Comparison of ENCODE assay signal across 1 cellular context in the genomic region with DNA sequence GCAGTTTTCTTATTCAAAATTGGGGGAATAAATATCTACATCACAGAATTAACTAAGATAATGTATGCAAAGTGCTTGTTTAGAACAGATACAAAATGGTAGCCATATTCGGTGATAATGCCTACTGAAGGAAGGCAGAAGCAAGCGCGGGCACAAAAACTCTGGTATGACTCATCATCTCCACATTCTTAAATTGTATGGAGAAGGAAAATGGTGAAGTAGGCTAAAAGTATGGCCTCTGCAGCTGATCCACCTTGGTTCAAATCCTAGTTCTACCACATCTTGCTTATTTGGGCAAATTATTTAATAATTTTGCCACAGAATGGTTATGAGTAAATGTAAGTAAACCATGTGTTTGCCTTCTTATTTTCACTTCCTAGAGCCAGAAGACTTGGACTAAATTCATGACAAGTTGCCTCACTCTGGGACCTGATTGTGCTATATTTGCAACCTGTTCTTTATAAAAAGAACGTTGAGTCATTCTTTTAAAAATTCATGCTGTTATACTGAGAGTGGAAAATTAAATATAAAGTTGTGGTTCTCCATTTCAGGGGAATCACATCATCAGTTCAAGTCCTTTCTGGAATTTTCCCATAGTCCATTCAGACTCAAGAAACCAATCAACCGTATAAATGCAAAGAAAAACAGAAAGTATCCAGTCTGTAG.
TF ChIP-seq lines count a peak whose summit lies in the region.

No MANE protein-coding gene starts in this region.

TF ChIP-seq in SK-N-SH treated with all-trans-retinoic acid at 6 μM for 48 hours, 23 proteins besides CTCF, POLR2A, EP300 and RAD21 (continued from another document):
- no peak for TF ChIP-seq ZFP30 (CRISPR knock-in tag; IDR thresholded peaks at IDR 0.05)
- TF ChIP-seq OSR1 (CRISPR knock-in tag; IDR thresholded peaks at IDR 0.05), result no peak
- TF ChIP-seq, protein P1, sequence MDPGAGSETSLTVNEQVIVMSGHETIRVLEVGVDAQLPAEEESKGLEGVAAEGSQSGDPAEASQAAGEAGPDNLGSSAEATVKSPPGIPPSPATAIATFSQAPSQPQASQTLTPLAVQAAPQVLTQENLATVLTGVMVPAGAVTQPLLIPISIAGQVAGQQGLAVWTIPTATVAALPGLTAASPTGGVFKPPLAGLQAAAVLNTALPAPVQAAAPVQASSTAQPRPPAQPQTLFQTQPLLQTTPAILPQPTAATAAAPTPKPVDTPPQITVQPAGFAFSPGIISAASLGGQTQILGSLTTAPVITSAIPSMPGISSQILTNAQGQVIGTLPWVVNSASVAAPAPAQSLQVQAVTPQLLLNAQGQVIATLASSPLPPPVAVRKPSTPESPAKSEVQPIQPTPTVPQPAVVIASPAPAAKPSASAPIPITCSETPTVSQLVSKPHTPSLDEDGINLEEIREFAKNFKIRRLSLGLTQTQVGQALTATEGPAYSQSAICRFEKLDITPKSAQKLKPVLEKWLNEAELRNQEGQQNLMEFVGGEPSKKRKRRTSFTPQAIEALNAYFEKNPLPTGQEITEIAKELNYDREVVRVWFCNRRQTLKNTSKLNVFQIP (CRISPR knock-in tag; IDR thresholded peaks at IDR 0.05; ENCODE audit: borderline replicate concordance, low read depth), result no peak
TF ChIP-seq in SK-N-SH treated with all-trans-retinoic acid at 6 μM for 48 hours: peak in this region for 0.
